Comparison of ENCODE assay signal across 8 cellular contexts in genomic region chr22:45239378-45240136, GRCh38. TPM values are rescaled to one million over a fixed set of nuclear protein-coding genes. Genes with fewer than 3 reads are reported as not detected.
DNase-seq lines count a peak whose midpoint lies in the region; ATAC-seq and TF ChIP-seq lines count a peak whose summit lies in the region.

No MANE protein-coding gene starts in this region.

- ATAC-seq in HG02678 (IDR thresholded peaks at IDR 0.05; ENCODE audit: unreplicated experiment) = no peak

- no peaks in the 10 kb centered on the region for H3K27me3 Mint-ChIP-seq in Calu3 (ENCODE audit: unreplicated experiment)
- H3K27me3 Mint-ChIP-seq in nephron (ENCODE audit: low read depth) = peaks cover 14% of the 10 kb centered on the region

- no peaks in the 10 kb centered on the region for H3K27me3 ChIP-seq in effector memory CD4-positive, alpha-beta T cell (replicated peaks; ENCODE audit: control insufficient read depth, insufficient read depth, low read length, poor library complexity, severe bottlenecking)

- BruUV-seq in Calu3 (replicated peaks; lab: Mats Ljungman, UMichigan) = no TSS peak

- H3K4me1 Mint-ChIP-seq in Calu3 (ENCODE audit: low read depth, unreplicated experiment) (peaks cover 38% of the 10 kb centered on the region), nephron (peaks cover 21% of the 10 kb centered on the region)

- TF ChIP-seq CTCF in Calu3 (IDR thresholded peaks at IDR 0.05; ENCODE audit: unreplicated experiment) = no peak
- no peak for TF ChIP-seq CTCF in nephron (IDR thresholded peaks at IDR 0.05; ENCODE audit: unreplicated experiment in 3 of 3)

- CTCF ChIA-PET in Calu3 (lab: Charles Lee) = no interaction called here

- H3K4me3 Mint-ChIP-seq in Calu3 (ENCODE audit: low read depth, unreplicated experiment) (peak overlapping the region; percentile 80), nephron (peak overlapping the region; percentile 90 to 92 (median 91))

- H3K9me3 ChIP-seq in effector memory CD4-positive, alpha-beta T cell (ENCODE audit: control insufficient read depth, low read length) = no peaks in the 10 kb centered on the region

- H3K9me3 Mint-ChIP-seq in Calu3 (ENCODE audit: low read depth, unreplicated experiment) = no peaks in the 10 kb centered on the region
- no peaks in the 10 kb centered on the region for H3K9me3 Mint-ChIP-seq in nephron

- peak overlapping the region; percentile 49 for H3K27ac Mint-ChIP-seq in Calu3 (ENCODE audit: unreplicated experiment)
- H3K27ac Mint-ChIP-seq in nephron = peak overlapping the region in 2 of 3 experiments; percentile 35 to 39

- intact Hi-C loops in Calu3 (cut with micrococcal nuclease; ENCODE audit: unreplicated experiment) = no loop called here

- H3K36me3 ChIP-seq in effector memory CD4-positive, alpha-beta T cell (ENCODE audit: control insufficient read depth, insufficient read depth, low read length) = no peaks in the 10 kb centered on the region

- no peak overlapping the region for H3K27ac ChIP-seq in effector memory CD4-positive, alpha-beta T cell (ENCODE audit: insufficient read depth, low read length, poor library complexity, severe bottlenecking)

- DNase-seq in Calu3 (no peak), NOMO-1 treated with DMSO at 0.1 percent for 48 hours (lab: John Stamatoyannopoulos, UW; ENCODE audit: unreplicated experiment) (peak; percentile 41), GOT3 (lab: John Stamatoyannopoulos, UW) (no peak), ureter (ENCODE audit: low spot score) (no peak), NCI-H510A (lab: John Stamatoyannopoulos, UW) (no peak)
- no peak for DNase-seq in effector memory CD4-positive, alpha-beta T cell

- peaks cover 34% of the 10 kb centered on the region for H3K36me3 Mint-ChIP-seq in Calu3 (ENCODE audit: insufficient read depth, unreplicated experiment)
- H3K36me3 Mint-ChIP-seq in nephron (ENCODE audit: low read depth) = peaks cover 5% of the 10 kb centered on the region

- peaks cover 16% of the 10 kb centered on the region for H3K4me1 ChIP-seq in effector memory CD4-positive, alpha-beta T cell (ENCODE audit: control insufficient read depth, insufficient read depth, low read length, poor library complexity, severe bottlenecking)

- H3K4me3 ChIP-seq in effector memory CD4-positive, alpha-beta T cell (ENCODE audit: insufficient read depth, low read depth, low read length, poor library complexity, severe bottlenecking) = peak overlapping the region; percentile 68

RNA-seq across cellular contexts. Expression of gene KIAA0930, which starts 1.1 kb away (rescaled TPM):
- total RNA-seq in Calu3 (2022) (56.8 and 83.2 TPM in 2 replicates), ureter (79.2 TPM)

RNA-seq across cellular contexts. Expression of gene UPK3A, which starts 45.2 kb away (rescaled TPM):
- not detected in 2 replicates for total RNA-seq in Calu3 (2022)
- 233 TPM for total RNA-seq in ureter

Comparison
In these comparisons a context has a peak if more than half of its experiments do, and no peak if none do; other contexts are left out.
1. RNA of gene UPK3A, which starts 45.2 kb away (total RNA-seq): 233 TPM in ureter (single experiment); not detected in Calu3; every median in the first group is over 100 times any median in the second.